ENCODE assay signal across 1 cellular context in genomic region chr6:15402401-15403045, GRCh38.
TF ChIP-seq lines count a peak whose summit lies in the region.

No MANE protein-coding gene starts in this region.

TF ChIP-seq in HEK293, 187 proteins besides CTCF, POLR2A, EP300 and RAD21 (continued from another document):
- TF ChIP-seq ZBTB6 (tag by site-specific recombination; IDR thresholded peaks at IDR 0.05) (no peak), ZNF596 (tag by site-specific recombination; IDR thresholded peaks at IDR 0.05) (no peak), ATF2 (tag by site-specific recombination; IDR thresholded peaks at IDR 0.05; ENCODE audit: low read depth) (no peak)
